8 cellular contexts compared by ENCODE assay signal in genomic region chr5:34898258-34898895, GRCh38. TPM values are rescaled to one million over a fixed set of nuclear protein-coding genes. Genes with fewer than 3 reads are reported as not detected.
DNase-seq lines count a peak whose midpoint lies in the region; TF ChIP-seq lines count a peak whose summit lies in the region.

No MANE protein-coding gene starts in this region.

- no peak overlapping the region for H3K9ac ChIP-seq in GM23248

- TF ChIP-seq EP300 in tibial nerve (IDR thresholded peaks at IDR 0.05), result peak in 1 of 2 donors; percentile 36

- 0 to 4% methylated on average over 3 of the region's 3 CpGs for WGBS in GM23248 (ENCODE audit: low coverage in 1 of 2, low lambda C conversion rate in 2 of 2, missing lambda C conversion rate in 2 of 2), 2 experiments
- WGBS in tibial nerve, 2 donors, result 0 to 2% methylated on average over 3 of the region's 3 CpGs

- intact Hi-C loops in activated T-helper 1 cell treated with anti-CD3 and anti-CD28 coated beads, Interleukin-12 subunit alpha, Interleukin-12 subunit beta, Interleukin-2, Interleukin-4 antibody, amounts not matched to agents 30 ng/mL and 10 ng/mL and 1 ng/mL, durations not matched to agents 14 hours and 24 hours and 36 hours (cut with micrococcal nuclease), result loop anchor here (1.0 kb wide), 3 partner anchors 375 to 424 kb away; no protein-coding TSS in a partner anchor

- H3K27ac ChIP-seq in GM23248 (no peak overlapping the region), Peyer's patch (no peak overlapping the region), tibial nerve (no peak overlapping the region)

- H3K9me2 ChIP-seq in GM23248 (ENCODE audit: insufficient read depth), result no peaks in the 10 kb centered on the region

- no peaks in the 10 kb centered on the region for H3K9me3 Mint-ChIP-seq in activated T-helper 1 cell treated with anti-CD3 and anti-CD28 coated beads, Interleukin-12 subunit alpha, Interleukin-12 subunit beta, Interleukin-2, Interleukin-4 antibody, amounts not matched to agents 30 ng/mL and 10 ng/mL and 1 ng/mL, durations not matched to agents 14 hours and 24 hours and 36 hours

- H3K4me1 ChIP-seq in GM23248 (ENCODE audit: insufficient read depth) (peaks cover 7% of the 10 kb centered on the region), Peyer's patch (no peaks in the 10 kb centered on the region), tibial nerve (peaks cover 0 to 5% (median 0%) of the 10 kb centered on the region in 4 donors)

- DNase-seq in Daoy (ENCODE audit: low read depth) (peak; percentile 63), GM23248 (peak; percentile 85), LNCaP clone FGC (ENCODE audit: low read depth) (no peak), Peyer's patch (peak; percentile 40 to 84 (median 57)), fibroblast of the conjunctiva (ENCODE audit: low read depth) (peak; percentile 74), occipital lobe (lab: John Stamatoyannopoulos, UW) (peak; percentile 63), tibial nerve (ENCODE audit: low spot score in 2 of 2) (peak; percentile 42 to 74)
- DNase-seq in activated T-helper 1 cell treated with anti-CD3 and anti-CD28 coated beads, Interleukin-12 subunit alpha, Interleukin-12 subunit beta, Interleukin-2, Interleukin-4 antibody, amounts not matched to agents 30 ng/mL and 10 ng/mL and 1 ng/mL, durations not matched to agents 14 hours and 24 hours and 36 hours (ENCODE audit: low spot score), result peak; percentile 27

- no peak overlapping the region for H3K27ac Mint-ChIP-seq in activated T-helper 1 cell treated with anti-CD3 and anti-CD28 coated beads, Interleukin-12 subunit alpha, Interleukin-12 subunit beta, Interleukin-2, Interleukin-4 antibody, amounts not matched to agents 30 ng/mL and 10 ng/mL and 1 ng/mL, durations not matched to agents 14 hours and 24 hours and 36 hours

- H3K36me3 ChIP-seq in GM23248 (ENCODE audit: low read depth) (no peaks in the 10 kb centered on the region), Peyer's patch (no peaks in the 10 kb centered on the region), tibial nerve (no peaks in the 10 kb centered on the region)

- H3K79me2 ChIP-seq in GM23248 (ENCODE audit: insufficient read depth), result no peaks in the 10 kb centered on the region

- TF ChIP-seq CTCF in LNCaP clone FGC (IDR thresholded peaks at IDR 0.05; ENCODE audit: control insufficient read depth, extremely low read depth, insufficient read depth) (peak; percentile 85), Peyer's patch (IDR thresholded peaks at IDR 0.05) (peak; percentile 53 to 87 (median 78)), tibial nerve (IDR thresholded peaks at IDR 0.05) (peak; percentile 72 to 87 (median 80))

- in situ Hi-C loops in GM23248 (cut with MboI), result loop anchor here (25.0 kb wide), 1 partner anchor 886 kb away; the partner anchor contains the start of gene AMACR

- 0 out of 2 replicates have a peak, but pooled peaks cover 14% of the 10 kb centered on the region for H3F3A ChIP-seq in GM23248 (ENCODE audit: insufficient read depth)

- H4K20me1 ChIP-seq in GM23248 (ENCODE audit: insufficient read depth), result no peaks in the 10 kb centered on the region

- H3K27me3 ChIP-seq in GM23248 (replicated peaks; ENCODE audit: insufficient read depth), result no peaks in the 10 kb centered on the region
- H3K27me3 ChIP-seq in Peyer's patch, result no peaks in the 10 kb centered on the region
- H3K27me3 ChIP-seq in tibial nerve, result no peaks in the 10 kb centered on the region

- H3K4me2 ChIP-seq in GM23248 (ENCODE audit: unreplicated experiment), result no peak overlapping the region

- no peak overlapping the region for H3K4me3 ChIP-seq in GM23248
- H3K4me3 ChIP-seq in LNCaP clone FGC (ENCODE audit: low read depth, low read length), result no peak overlapping the region
- H3K4me3 ChIP-seq in Peyer's patch, result no peak overlapping the region
- H3K4me3 ChIP-seq in tibial nerve, result no peak overlapping the region

- H3K4me3 Mint-ChIP-seq in activated T-helper 1 cell treated with anti-CD3 and anti-CD28 coated beads, Interleukin-12 subunit alpha, Interleukin-12 subunit beta, Interleukin-2, Interleukin-4 antibody, amounts not matched to agents 30 ng/mL and 10 ng/mL and 1 ng/mL, durations not matched to agents 14 hours and 24 hours and 36 hours, result no peak overlapping the region

- no peak overlapping the region for H2AFZ ChIP-seq in GM23248

- TF ChIP-seq POLR2A in Peyer's patch (IDR thresholded peaks at IDR 0.05), result no peak
- TF ChIP-seq POLR2A in tibial nerve (IDR thresholded peaks at IDR 0.05), result no peak

- H3K4me1 Mint-ChIP-seq in activated T-helper 1 cell treated with anti-CD3 and anti-CD28 coated beads, Interleukin-12 subunit alpha, Interleukin-12 subunit beta, Interleukin-2, Interleukin-4 antibody, amounts not matched to agents 30 ng/mL and 10 ng/mL and 1 ng/mL, durations not matched to agents 14 hours and 24 hours and 36 hours (ENCODE audit: low read depth), result no peaks in the 10 kb centered on the region

- H3K9me3 ChIP-seq in GM23248 (ENCODE audit: low read depth) (no peaks in the 10 kb centered on the region), Peyer's patch (no peaks in the 10 kb centered on the region), tibial nerve (no peaks in the 10 kb centered on the region)

- peaks cover 2% of the 10 kb centered on the region for H3K36me3 Mint-ChIP-seq in activated T-helper 1 cell treated with anti-CD3 and anti-CD28 coated beads, Interleukin-12 subunit alpha, Interleukin-12 subunit beta, Interleukin-2, Interleukin-4 antibody, amounts not matched to agents 30 ng/mL and 10 ng/mL and 1 ng/mL, durations not matched to agents 14 hours and 24 hours and 36 hours (ENCODE audit: low read depth)

- no peaks in the 10 kb centered on the region for H3K27me3 Mint-ChIP-seq in activated T-helper 1 cell treated with anti-CD3 and anti-CD28 coated beads, Interleukin-12 subunit alpha, Interleukin-12 subunit beta, Interleukin-2, Interleukin-4 antibody, amounts not matched to agents 30 ng/mL and 10 ng/mL and 1 ng/mL, durations not matched to agents 14 hours and 24 hours and 36 hours (ENCODE audit: insufficient read depth)

RNA-seq across cellular contexts. Expression of gene RAD1, which starts 16.9 kb away (rescaled TPM):
- total RNA-seq in Daoy (2014; rRNA removed; shearing (Covaris generic)), result 33.4 and 127 TPM in 2 replicates
- total RNA-seq in GM23248 (2014; rRNA removed; shearing (Covaris generic)), result 26.3 and 42.9 TPM in 2 replicates
- polyA plus RNA-seq in GM23248 (2016; fragmentation: Nextera tagmentation; extraction: Ambion mirVana), result 53.6 and 56.4 TPM in 2 replicates
- total RNA-seq in Peyer's patch, result 10 to 100 TPM in 3 of 4 donors, 1 to 10 TPM in 1; 9.5 to 33.0 (median 14.5) TPM
- total RNA-seq in activated T-helper 1 cell treated with anti-CD3 and anti-CD28 coated beads, Interleukin-12 subunit alpha, Interleukin-12 subunit beta, Interleukin-2, Interleukin-4 antibody, amounts not matched to agents 30 ng/mL and 10 ng/mL and 1 ng/mL, durations not matched to agents 14 hours and 24 hours and 36 hours, result 45.7 and 47.1 TPM in 2 replicates
- total RNA-seq in occipital lobe, result 48.4 TPM
- 10 to 100 TPM; 12.3 to 22.3 (median 16.7) TPM for total RNA-seq in tibial nerve

RNA-seq across cellular contexts. Expression of gene BRIX1, which starts 17.1 kb away (rescaled TPM):
- 135 and 140 TPM in 2 replicates for total RNA-seq in Daoy (2014; rRNA removed; shearing (Covaris generic))
- 22.5 and 39.7 TPM in 2 replicates for total RNA-seq in GM23248 (2014; rRNA removed; shearing (Covaris generic))
- 45.8 and 49.6 TPM in 2 replicates for polyA plus RNA-seq in GM23248 (2016; fragmentation: Nextera tagmentation; extraction: Ambion mirVana)
- total RNA-seq in Peyer's patch (10 to 100 TPM in 2 of 4 donors, 1 to 10 TPM in 2; 4.3 to 23.1 (median 12.3) TPM), occipital lobe (49.4 TPM), tibial nerve (10 to 100 TPM; 15.7 to 33.7 (median 22.5) TPM)
- 110 TPM in 2 replicates for total RNA-seq in activated T-helper 1 cell treated with anti-CD3 and anti-CD28 coated beads, Interleukin-12 subunit alpha, Interleukin-12 subunit beta, Interleukin-2, Interleukin-4 antibody, amounts not matched to agents 30 ng/mL and 10 ng/mL and 1 ng/mL, durations not matched to agents 14 hours and 24 hours and 36 hours

RNA-seq across cellular contexts. Expression of gene DNAJC21, which starts 31.0 kb away (rescaled TPM):
- total RNA-seq in Daoy (2014; rRNA removed; shearing (Covaris generic)), result 26.9 and 38.5 TPM in 2 replicates
- 26.2 and 30.4 TPM in 2 replicates for total RNA-seq in GM23248 (2014; rRNA removed; shearing (Covaris generic))
- 15.3 and 15.5 TPM in 2 replicates for polyA plus RNA-seq in GM23248 (2016; fragmentation: Nextera tagmentation; extraction: Ambion mirVana)
- 10 to 100 TPM; 17.5 to 64.4 (median 32.2) TPM for total RNA-seq in Peyer's patch
- 64.0 and 67.8 TPM in 2 replicates for total RNA-seq in activated T-helper 1 cell treated with anti-CD3 and anti-CD28 coated beads, Interleukin-12 subunit alpha, Interleukin-12 subunit beta, Interleukin-2, Interleukin-4 antibody, amounts not matched to agents 30 ng/mL and 10 ng/mL and 1 ng/mL, durations not matched to agents 14 hours and 24 hours and 36 hours
- total RNA-seq in occipital lobe, result 34.5 TPM
- total RNA-seq in tibial nerve, result 10 to 100 TPM; 30.3 to 54.0 (median 31.7) TPM

RNA-seq across cellular contexts. Expression of gene TTC23L, which starts 59.4 kb away (rescaled TPM):
- 0.29 TPM in 1 of 2 replicates, not detected in the other for total RNA-seq in Daoy (2014; rRNA removed; shearing (Covaris generic))
- under 0.01 TPM in 1 of 2 replicates, not detected in the other for total RNA-seq in GM23248 (2014; rRNA removed; shearing (Covaris generic))
- polyA plus RNA-seq in GM23248 (2016; fragmentation: Nextera tagmentation; extraction: Ambion mirVana), result not detected in 2 replicates
- not detected for total RNA-seq in Peyer's patch
- not detected in 2 replicates for total RNA-seq in activated T-helper 1 cell treated with anti-CD3 and anti-CD28 coated beads, Interleukin-12 subunit alpha, Interleukin-12 subunit beta, Interleukin-2, Interleukin-4 antibody, amounts not matched to agents 30 ng/mL and 10 ng/mL and 1 ng/mL, durations not matched to agents 14 hours and 24 hours and 36 hours
- total RNA-seq in occipital lobe, result 3.4 TPM
- 1 to 10 TPM in 3 of 4 donors, under 1 TPM in 1; 0.39 to 5.4 (median 2.7) TPM for total RNA-seq in tibial nerve
